In genomic region chr1:24963099-24963872, GRCh38 we compare ENCODE assay signal across 11 cellular contexts. TPM values are rescaled to one million over a fixed set of nuclear protein-coding genes. Genes with fewer than 3 reads are reported as not detected.
DNase-seq lines count a peak whose midpoint lies in the region; ATAC-seq and TF ChIP-seq lines count a peak whose summit lies in the region.
"Had no signal": no experiment of that assay in that cellular context is flagged by ENCODE, and none has a peak within 500 bp of the region (broad histone marks: within the 10 kb centered on the region; RNA-seq: fewer than 3 reads in every experiment).

No MANE protein-coding gene starts in this region.

- H3K9me3 ChIP-seq in OCI-LY3 (ENCODE audit: insufficient read depth, low read length) (no peaks in the 10 kb centered on the region), mesenchymal stem cell (ENCODE audit: control insufficient read depth, low read length) (no peaks in the 10 kb centered on the region), ascending aorta (no peaks in the 10 kb centered on the region)
- H3K9me3 ChIP-seq: neutrophil had no signal

- peaks cover 44% of the 10 kb centered on the region for H3K4me1 ChIP-seq in OCI-LY3 (ENCODE audit: low read length)
- H3K4me1 ChIP-seq in mesenchymal stem cell (ENCODE audit: control insufficient read depth, insufficient read depth, low read depth, low read length) = peaks cover 8% of the 10 kb centered on the region
- H3K4me1 ChIP-seq in ascending aorta = no peaks in the 10 kb centered on the region

- H3K27me3 Mint-ChIP-seq in stimulated activated naive CD8-positive, alpha-beta T cell treated with anti-CD3 and anti-CD28 coated beads, Interleukin-15, amount 100 ng/mL, for 72 hours = no peaks in the 10 kb centered on the region

- H3K79me1 ChIP-seq in mesenchymal stem cell (replicated peaks; ENCODE audit: low read length, poor library complexity, severe bottlenecking) = no peaks in the 10 kb centered on the region

- H2BK120ac ChIP-seq in mesenchymal stem cell (ENCODE audit: low read depth, low read length) = no peak overlapping the region

- H2BK15ac ChIP-seq in mesenchymal stem cell (ENCODE audit: low read depth, poor library complexity, severe bottlenecking) = no peak overlapping the region

- H3K4me3 ChIP-seq in OCI-LY3 (ENCODE audit: low read length) (no peak overlapping the region), mesenchymal stem cell (ENCODE audit: insufficient read depth in 1 of 2, low read depth in 1 of 2, low read length in 2 of 2) (no peak overlapping the region), ascending aorta (no peak overlapping the region)

- H4K20me1 ChIP-seq in OCI-LY3 (ENCODE audit: insufficient read depth, low read length) = no peaks in the 10 kb centered on the region

- H3K4me3 Mint-ChIP-seq in stimulated activated naive CD8-positive, alpha-beta T cell treated with anti-CD3 and anti-CD28 coated beads, Interleukin-15, amount 100 ng/mL, for 72 hours = peak overlapping the region; percentile 78 to 90

- H3K4ac ChIP-seq in mesenchymal stem cell (ENCODE audit: low read depth in 1 of 2, low read length in 2 of 2) = no peak overlapping the region

- no peak for ATAC-seq in stimulated activated naive CD8-positive, alpha-beta T cell treated with anti-CD3 and anti-CD28 coated beads, Interleukin-15, amount 100 ng/mL, for 72 hours
- ATAC-seq in GM18502 (IDR thresholded peaks at IDR 0.05; ENCODE audit: poor library complexity, unreplicated experiment) = no peak

- H3K4me2 ChIP-seq in OCI-LY3 (ENCODE audit: low read length) = peak overlapping the region; percentile 14; the same call in 1 of the 2 replicates
- H3K4me2 ChIP-seq in mesenchymal stem cell (ENCODE audit: low read length, poor library complexity, severe bottlenecking) = no peak overlapping the region

- no peak overlapping the region for H2AK5ac ChIP-seq in mesenchymal stem cell (ENCODE audit: low read length, severe bottlenecking)

- no peak overlapping the region for H4K91ac ChIP-seq in mesenchymal stem cell (ENCODE audit: low read length)

- H3K9ac ChIP-seq in OCI-LY3 (ENCODE audit: low read length) (no peak overlapping the region), mesenchymal stem cell (ENCODE audit: low read length) (no peak overlapping the region)

- H3K36me3 ChIP-seq in OCI-LY3 (replicated peaks; ENCODE audit: low read depth, low read length) (no peaks in the 10 kb centered on the region), mesenchymal stem cell (ENCODE audit: control insufficient read depth in 1 of 2, insufficient read depth in 2 of 2, low read depth in 1 of 2, low read length in 2 of 2) (no peaks in the 10 kb centered on the region), ascending aorta (no peaks in the 10 kb centered on the region)
- H3K36me3 ChIP-seq: neutrophil had no signal

- no peak overlapping the region for H2BK12ac ChIP-seq in mesenchymal stem cell (ENCODE audit: low read length in 2 of 2)

- no peak overlapping the region for H2BK5ac ChIP-seq in mesenchymal stem cell (ENCODE audit: low read depth, low read length, poor library complexity, severe bottlenecking)

- H3K27me3 ChIP-seq in OCI-LY3 (ENCODE audit: low read depth, low read length) (no peaks in the 10 kb centered on the region), mesenchymal stem cell (ENCODE audit: control insufficient read depth in 1 of 2, insufficient read depth in 1 of 2, low read length in 2 of 2) (peaks cover 34 to 49% of the 10 kb centered on the region in 2 experiments), ascending aorta (no peaks in the 10 kb centered on the region)
- H3K27me3 ChIP-seq: neutrophil had no signal

- H4K8ac ChIP-seq in mesenchymal stem cell (ENCODE audit: low read length) = no peak overlapping the region

- intact Hi-C loops in ascending aorta (cut with DNase I) = no loop called here

- H3K79me2 ChIP-seq in OCI-LY3 (ENCODE audit: low read length) = no peaks in the 10 kb centered on the region

- no peak overlapping the region for H3K27ac ChIP-seq in OCI-LY3 (ENCODE audit: low read length)
- no peak overlapping the region for H3K27ac ChIP-seq in mesenchymal stem cell (ENCODE audit: low read length, poor library complexity, severe bottlenecking)
- H3K27ac ChIP-seq in ascending aorta = no peak overlapping the region
- H3K27ac ChIP-seq: neutrophil had no signal

- WGBS in mesenchymal stem cell = 88% methylated on average over 9 of the region's 9 CpGs

- H3K27ac Mint-ChIP-seq in stimulated activated naive CD8-positive, alpha-beta T cell treated with anti-CD3 and anti-CD28 coated beads, Interleukin-15, amount 100 ng/mL, for 72 hours = peak overlapping the region; percentile 92 to 99

- peaks cover 75% of the 10 kb centered on the region for H3K4me1 Mint-ChIP-seq in stimulated activated naive CD8-positive, alpha-beta T cell treated with anti-CD3 and anti-CD28 coated beads, Interleukin-15, amount 100 ng/mL, for 72 hours

- peak; percentile 15; the same call in 1 of the 2 replicates for TF ChIP-seq CTCF in OCI-LY3 (IDR thresholded peaks at IDR 0.05; ENCODE audit: low read depth, low read length)
- no peak for TF ChIP-seq CTCF in ascending aorta (IDR thresholded peaks at IDR 0.05)

- no peak overlapping the region for H3K18ac ChIP-seq in mesenchymal stem cell (ENCODE audit: low read depth in 1 of 2, low read length in 2 of 2)

- peak overlapping the region in 1 of 2 experiments; percentile 58 for H3K14ac ChIP-seq in mesenchymal stem cell (ENCODE audit: low read length in 2 of 2)

- H2AFZ ChIP-seq in OCI-LY3 (ENCODE audit: low read depth, low read length) = no peak overlapping the region
- no peak overlapping the region for H2AFZ ChIP-seq in mesenchymal stem cell (ENCODE audit: low read depth, low read length)

- no peak overlapping the region for H3K23ac ChIP-seq in mesenchymal stem cell (ENCODE audit: low read length in 2 of 2)

- no peaks in the 10 kb centered on the region for H3K9me3 Mint-ChIP-seq in stimulated activated naive CD8-positive, alpha-beta T cell treated with anti-CD3 and anti-CD28 coated beads, Interleukin-15, amount 100 ng/mL, for 72 hours

- DNase-seq in activated CD8-positive, alpha-beta memory T cell treated with anti-CD3 and anti-CD28 coated beads, Interleukin-2, amount 50 U/mL, for 4 hours = peak; percentile 59
- DNase-seq in activated CD8-positive, alpha-beta memory T cell treated with anti-CD3 and anti-CD28 coated beads for 24 hours = no peak
- DNase-seq in astrocyte of the hippocampus (ENCODE audit: low read depth, low spot score) (peak; percentile 26), mesenchymal stem cell (no peak), ascending aorta (ENCODE audit: low spot score in 2 of 2) (no peak)
- DNase-seq in stimulated activated naive CD8-positive, alpha-beta T cell treated with anti-CD3 and anti-CD28 coated beads, Interleukin-15, amount 100 ng/mL, for 72 hours = no peak
- DNase-seq: NCI-H2227 treated with DMSO at 0.1 percent for 48 hours had no signal

RNA-seq across cellular contexts. Expression of gene RUNX3, which starts 33.2 kb away (rescaled TPM):
- polyA plus RNA-seq in mesenchymal stem cell (2013, experiment 1 of 2) = 0.25 TPM
- 0.33 TPM for polyA plus RNA-seq in mesenchymal stem cell (2013, experiment 2 of 2)
- 0.21 TPM for total RNA-seq in ascending aorta
- polyA plus RNA-seq: AG04450 had no signal

Comparison
In these comparisons a context has a peak if more than half of its experiments do, and no peak if none do; other contexts are left out.
1. DNase-seq: peak in activated CD8-positive, alpha-beta memory T cell treated with anti-CD3 and anti-CD28 coated beads, Interleukin-2, amount 50 U/mL, for 4 hours (single experiment) and astrocyte of the hippocampus (single experiment); none in activated CD8-positive, alpha-beta memory T cell treated with anti-CD3 and anti-CD28 coated beads for 24 hours (single experiment), stimulated activated naive CD8-positive, alpha-beta T cell treated with anti-CD3 and anti-CD28 coated beads, Interleukin-15, amount 100 ng/mL, for 72 hours (0 of 2), mesenchymal stem cell (single experiment) and ascending aorta (0 of 2).